ENCODE assay signal across 15 cellular contexts in the genomic region with DNA sequence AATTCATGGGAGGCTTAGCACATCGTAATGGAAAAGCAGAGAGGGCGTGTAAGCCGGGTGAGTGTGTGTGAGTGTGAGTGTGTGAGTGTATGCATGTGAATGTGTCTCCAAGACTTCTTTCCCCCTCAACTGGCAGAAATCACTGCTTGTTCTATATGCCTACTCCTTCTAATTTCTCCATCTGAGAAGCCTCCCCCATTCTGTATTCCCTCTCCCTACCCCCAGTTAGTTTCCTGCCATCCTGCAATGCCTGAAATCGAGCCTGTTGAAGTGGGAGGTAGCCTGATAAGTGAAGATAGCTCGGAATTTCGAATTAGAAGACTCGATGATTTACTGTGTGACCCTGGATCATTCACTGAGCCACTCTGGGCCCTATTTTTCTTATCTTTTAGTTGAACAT. TPM values are rescaled to one million over a fixed set of nuclear protein-coding genes. Genes with fewer than 3 reads are reported as not detected.
DNase-seq lines count a peak whose midpoint lies in the region; ATAC-seq and TF ChIP-seq lines count a peak whose summit lies in the region.
"Had no signal": no experiment of that assay in that cellular context is flagged by ENCODE, and none has a peak within 500 bp of the region (broad histone marks: within the 10 kb centered on the region; RNA-seq: fewer than 3 reads in every experiment).

No MANE protein-coding gene starts in this region.

- H4K91ac ChIP-seq in mesenchymal stem cell (ENCODE audit: low read length), result no peak overlapping the region

- H4K8ac ChIP-seq in mesenchymal stem cell (ENCODE audit: low read length), result no peak overlapping the region

- H2BK5ac ChIP-seq in mesenchymal stem cell (ENCODE audit: low read depth, low read length, poor library complexity, severe bottlenecking), result no peak overlapping the region

- peaks cover 38% of the 10 kb centered on the region for H3K4me1 Mint-ChIP-seq in T-helper 2 cell treated with Interferon-gamma antibody and Interleukin-4, amounts not matched to agents 5 μg/mL and 100 μg/mL, for 36 hours (ENCODE audit: low read depth)
- H3K4me1 Mint-ChIP-seq: GM23338 had no signal

- no peak overlapping the region for H3K9ac ChIP-seq in mesenchymal stem cell (ENCODE audit: low read length)
- H3K9ac ChIP-seq: BLaER1 had no signal

- H3K4me3 Mint-ChIP-seq in T-helper 2 cell treated with Interferon-gamma antibody and Interleukin-4, amounts not matched to agents 5 μg/mL and 100 μg/mL, for 36 hours, result no peak overlapping the region
- H3K4me3 Mint-ChIP-seq: CD4-positive, CD25-positive, alpha-beta regulatory T cell; GM23338 had no signal

- H3K9me3 Mint-ChIP-seq in T-helper 2 cell treated with Interferon-gamma antibody and Interleukin-4, amounts not matched to agents 5 μg/mL and 100 μg/mL, for 36 hours, result no peaks in the 10 kb centered on the region
- H3K9me3 Mint-ChIP-seq: CD4-positive, CD25-positive, alpha-beta regulatory T cell; GM23338 had no signal

- peak overlapping the region; percentile 38 to 96 for H2BK12ac ChIP-seq in mesenchymal stem cell (ENCODE audit: low read length in 2 of 2)

- TF ChIP-seq CTCF in VCaP (conservative IDR thresholded peaks at IDR 0.05), result no peak

- H3K27me3 ChIP-seq in mesenchymal stem cell (ENCODE audit: control insufficient read depth in 1 of 2, insufficient read depth in 1 of 2, low read length in 2 of 2) (no peaks in the 10 kb centered on the region), MG63 (no peaks in the 10 kb centered on the region)
- H3K27me3 ChIP-seq: BLaER1 had no signal

- no peak for ATAC-seq in GM18909 (IDR thresholded peaks at IDR 0.05; ENCODE audit: poor library complexity, unreplicated experiment)

- peak overlapping the region; percentile 68 for H2AK5ac ChIP-seq in mesenchymal stem cell (ENCODE audit: low read length, severe bottlenecking)

- H3K27ac ChIP-seq in VCaP (0 out of 2 replicates have a peak overlapping the region, but pooled peaks have one; percentile 30), mesenchymal stem cell (ENCODE audit: low read length, poor library complexity, severe bottlenecking) (no peak overlapping the region)
- H3K27ac ChIP-seq: 22Rv1, BLaER1 had no signal

- no peak overlapping the region for H2AFZ ChIP-seq in mesenchymal stem cell (ENCODE audit: low read depth, low read length)
- H2AFZ ChIP-seq: GM23338 had no signal

- H3K14ac ChIP-seq in mesenchymal stem cell (ENCODE audit: low read length in 2 of 2), result no peak overlapping the region

- H2BK120ac ChIP-seq in mesenchymal stem cell (ENCODE audit: low read depth, low read length), result no peak overlapping the region

- no peak for DNase-seq in T-helper 2 cell treated with Interferon-gamma antibody and Interleukin-4, amounts not matched to agents 5 μg/mL and 100 μg/mL, for 36 hours (ENCODE audit: low spot score)
- DNase-seq in T-helper 2 cell (no peak), mesenchymal stem cell (no peak), MG63 (no peak), A172 (ENCODE audit: low spot score) (no peak)
- DNase-seq: AML-193; Calu3; CD4-positive, CD25-positive, alpha-beta regulatory T cell; DMS 273 treated with DMSO at 0.1 percent for 48 hours; H7 had no signal

- no peak overlapping the region for H3K4me2 ChIP-seq in mesenchymal stem cell (ENCODE audit: low read length, poor library complexity, severe bottlenecking)
- H3K4me2 ChIP-seq: BLaER1, GM23338 had no signal

- H3K9me3 ChIP-seq in mesenchymal stem cell (ENCODE audit: control insufficient read depth, low read length) (no peaks in the 10 kb centered on the region), MG63 (no peaks in the 10 kb centered on the region)
- H3K9me3 ChIP-seq: BLaER1 had no signal

- 100% methylated on average over 1 of the region's 7 CpGs for WGBS in mesenchymal stem cell

- H3K18ac ChIP-seq in mesenchymal stem cell (ENCODE audit: low read depth in 1 of 2, low read length in 2 of 2), result peak overlapping the region in 1 of 2 experiments; percentile 1

- no peak overlapping the region for H3K4me3 ChIP-seq in mesenchymal stem cell (ENCODE audit: insufficient read depth in 1 of 2, low read depth in 1 of 2, low read length in 2 of 2)
- no peak overlapping the region for H3K4me3 ChIP-seq in MG63
- H3K4me3 ChIP-seq: BLaER1, GM23338 had no signal

- no peaks in the 10 kb centered on the region for H3K79me1 ChIP-seq in mesenchymal stem cell (replicated peaks; ENCODE audit: low read length, poor library complexity, severe bottlenecking)

- no peak overlapping the region for H2BK15ac ChIP-seq in mesenchymal stem cell (ENCODE audit: low read depth, poor library complexity, severe bottlenecking)

- H3K4ac ChIP-seq in mesenchymal stem cell (ENCODE audit: low read depth in 1 of 2, low read length in 2 of 2), result peak overlapping the region; percentile 2 to 43

- H3K4me1 ChIP-seq in mesenchymal stem cell (ENCODE audit: control insufficient read depth, insufficient read depth, low read depth, low read length), result peaks cover 21% of the 10 kb centered on the region

- H3K27me3 Mint-ChIP-seq in T-helper 2 cell treated with Interferon-gamma antibody and Interleukin-4, amounts not matched to agents 5 μg/mL and 100 μg/mL, for 36 hours (ENCODE audit: low read depth), result no peaks in the 10 kb centered on the region

- H3K36me3 ChIP-seq in mesenchymal stem cell (ENCODE audit: control insufficient read depth in 1 of 2, insufficient read depth in 2 of 2, low read depth in 1 of 2, low read length in 2 of 2) (no peaks in the 10 kb centered on the region), MG63 (no peaks in the 10 kb centered on the region)
- H3K36me3 ChIP-seq: BLaER1 had no signal

- peak overlapping the region; percentile 29 for H3K27ac Mint-ChIP-seq in T-helper 2 cell treated with Interferon-gamma antibody and Interleukin-4, amounts not matched to agents 5 μg/mL and 100 μg/mL, for 36 hours
- H3K27ac Mint-ChIP-seq: GM23338 had no signal

- no peaks in the 10 kb centered on the region for H3K36me3 Mint-ChIP-seq in T-helper 2 cell treated with Interferon-gamma antibody and Interleukin-4, amounts not matched to agents 5 μg/mL and 100 μg/mL, for 36 hours (ENCODE audit: low read depth)
- H3K36me3 Mint-ChIP-seq: CD4-positive, CD25-positive, alpha-beta regulatory T cell had no signal

- H3K23ac ChIP-seq in mesenchymal stem cell (ENCODE audit: low read length in 2 of 2), result no peak overlapping the region

RNA-seq across cellular contexts. Expression of gene YWHAQ, which starts 30.0 kb away (rescaled TPM):
- 317 TPM for polyA plus RNA-seq in mesenchymal stem cell (2013, experiment 1 of 2)
- polyA plus RNA-seq in mesenchymal stem cell (2013, experiment 2 of 2), result 324 TPM
- 598 and 683 TPM in 2 replicates for total RNA-seq in MG63 (2014; rRNA removed; shearing (Covaris generic); ENCODE audit: low replicate concordance)
- 746 and 807 TPM in 2 replicates for total RNA-seq in A172 (2014; rRNA removed; shearing (Covaris generic))
